In the genomic region with DNA sequence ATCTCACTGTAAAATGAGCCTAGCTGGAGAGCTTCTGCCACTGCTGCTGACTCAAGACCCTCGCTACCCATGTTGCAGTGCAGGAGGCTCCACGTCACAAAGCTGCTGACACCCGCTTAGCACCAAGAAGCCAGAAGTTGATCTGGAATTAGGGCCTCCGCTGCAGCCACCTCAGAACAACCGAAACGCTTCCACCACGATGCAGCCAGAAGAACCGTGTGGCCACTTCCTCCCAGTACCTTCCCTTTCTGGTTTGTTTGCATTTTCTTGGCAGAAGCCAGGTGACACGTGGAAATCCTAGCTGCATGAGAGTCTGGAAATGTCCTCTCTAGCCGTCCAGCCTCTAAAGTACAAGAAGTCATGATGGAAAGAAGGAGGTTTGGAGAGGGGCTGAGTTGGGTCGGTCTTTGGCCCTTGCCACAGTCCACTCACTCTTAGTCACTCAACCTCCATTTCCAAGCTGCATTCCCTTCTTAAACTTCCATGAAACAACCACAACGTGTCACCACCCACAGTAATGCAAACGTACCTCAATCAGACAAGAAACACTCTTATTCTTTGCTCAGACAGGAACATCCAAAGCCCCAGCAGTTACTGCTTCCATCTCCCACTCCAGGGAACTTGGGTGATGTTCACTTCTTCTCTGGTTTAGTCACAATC, we compare ENCODE assay signal across 29 cellular contexts. TPM values are rescaled to one million over a fixed set of nuclear protein-coding genes. Genes with fewer than 3 reads are reported as not detected.
DNase-seq lines count a peak whose midpoint lies in the region; ATAC-seq and TF ChIP-seq lines count a peak whose summit lies in the region.
"Had no signal": no experiment of that assay in that cellular context is flagged by ENCODE, and none has a peak within 500 bp of the region (broad histone marks: within the 10 kb centered on the region; RNA-seq: fewer than 3 reads in every experiment).

No MANE protein-coding gene starts in this region.

- H3K9me3 Mint-ChIP-seq in neural progenitor cell, result no peaks in the 10 kb centered on the region
- H3K9me3 Mint-ChIP-seq: activated CD4-positive, alpha-beta T cell treated with anti-CD3 and anti-CD28 coated beads, Interleukin-2, amount 10 ng/mL, durations not matched to agents 24 days and 14 days; stimulated activated effector memory CD8-positive, alpha-beta T cell treated with anti-CD3 and anti-CD28 coated beads, Interleukin-12 subunit alpha, Interleukin-12 subunit beta, amount 100 ng/mL, for 72 hours had no signal

- H3K9ac ChIP-seq in GM23248 (no peak overlapping the region), neural progenitor cell (no peak overlapping the region), neuronal stem cell (ENCODE audit: low read depth, low read length, poor library complexity) (no peak overlapping the region)

- TF ChIP-seq CTCF in choroid plexus epithelial cell (conservative IDR thresholded peaks at IDR 0.05; ENCODE audit: low read depth, low read length), result no peak
- no peak for TF ChIP-seq CTCF in neural progenitor cell (IDR thresholded peaks at IDR 0.05)

- no peaks in the 10 kb centered on the region for H3K79me2 ChIP-seq in GM23248 (ENCODE audit: insufficient read depth)
- no peaks in the 10 kb centered on the region for H3K79me2 ChIP-seq in neural progenitor cell (ENCODE audit: low read depth)

- no peak overlapping the region for H2BK12ac ChIP-seq in neuronal stem cell (ENCODE audit: low read length)

- no peak overlapping the region for H4K8ac ChIP-seq in neuronal stem cell (ENCODE audit: low read depth, low read length)

- H3K4me2 ChIP-seq in GM23248 (ENCODE audit: unreplicated experiment) (no peak overlapping the region), neural progenitor cell (no peak overlapping the region), neuronal stem cell (ENCODE audit: insufficient read depth, low read length, poor library complexity, severe bottlenecking) (no peak overlapping the region)

- H3K14ac ChIP-seq in neuronal stem cell (ENCODE audit: low read length), result no peak overlapping the region

- in situ Hi-C loops in GM23248 (cut with MboI), result no loop called here

- H2AFZ ChIP-seq in GM23248, result peak overlapping the region; percentile 61
- H2AFZ ChIP-seq in neural progenitor cell (replicated peaks), result peak overlapping the region; percentile 34
- H2AFZ ChIP-seq in neuronal stem cell (ENCODE audit: low read length), result no peak overlapping the region

- no peak overlapping the region for H3K27ac Mint-ChIP-seq in neural progenitor cell
- H3K27ac Mint-ChIP-seq: activated CD4-positive, alpha-beta T cell treated with anti-CD3 and anti-CD28 coated beads, Interleukin-2, amount 10 ng/mL, durations not matched to agents 24 days and 14 days; stimulated activated effector memory CD8-positive, alpha-beta T cell treated with anti-CD3 and anti-CD28 coated beads, Interleukin-12 subunit alpha, Interleukin-12 subunit beta, amount 100 ng/mL, for 72 hours had no signal

- no peak for ATAC-seq in HG02798 (IDR thresholded peaks at IDR 0.05; ENCODE audit: poor library complexity, unreplicated experiment)
- ATAC-seq: right lobe of liver; stimulated activated effector memory CD8-positive, alpha-beta T cell treated with anti-CD3 and anti-CD28 coated beads, Interleukin-12 subunit alpha, Interleukin-12 subunit beta, amount 100 ng/mL, for 72 hours had no signal

- H3K4me3 ChIP-seq in GM23248 (no peak overlapping the region), choroid plexus epithelial cell (ENCODE audit: low read depth, low read length) (no peak overlapping the region), neural progenitor cell (no peak overlapping the region), neuronal stem cell (ENCODE audit: low read length in 2 of 2) (no peak overlapping the region)
- H3K4me3 ChIP-seq: lung, right lobe of liver, upper lobe of left lung had no signal

- H4K91ac ChIP-seq in neuronal stem cell (ENCODE audit: low read depth, low read length, poor library complexity), result no peak overlapping the region

- H3K18ac ChIP-seq in neuronal stem cell (ENCODE audit: low read length), result no peak overlapping the region

- no peaks in the 10 kb centered on the region for H3K79me1 ChIP-seq in neuronal stem cell (ENCODE audit: low read depth, low read length)

- H3K27me3 ChIP-seq in GM23248 (replicated peaks; ENCODE audit: insufficient read depth) (no peaks in the 10 kb centered on the region), neural progenitor cell (peaks cover 13% of the 10 kb centered on the region), neuronal stem cell (ENCODE audit: control insufficient read depth in 3 of 3, insufficient read depth in 3 of 3, low read depth in 1 of 3, low read length in 3 of 3) (peaks cover 0 to 10% (median 0%) of the 10 kb centered on the region in 3 experiments)
- H3K27me3 ChIP-seq: right lobe of liver, upper lobe of left lung had no signal

- H3K4me3 Mint-ChIP-seq in neural progenitor cell, result no peak overlapping the region
- H3K4me3 Mint-ChIP-seq: activated CD4-positive, alpha-beta T cell treated with anti-CD3 and anti-CD28 coated beads, Interleukin-2, amount 10 ng/mL, durations not matched to agents 24 days and 14 days; stimulated activated effector memory CD8-positive, alpha-beta T cell treated with anti-CD3 and anti-CD28 coated beads, Interleukin-12 subunit alpha, Interleukin-12 subunit beta, amount 100 ng/mL, for 72 hours had no signal

- DNase-seq in GM23248, result peak; percentile 51
- DNase-seq in MV-4-11 (lab: John Stamatoyannopoulos, UW), result peak; percentile 47
- peak; percentile 16 for DNase-seq in choroid plexus epithelial cell (ENCODE audit: low read depth)
- DNase-seq in neural progenitor cell (ENCODE audit: low spot score), result no peak
- no peak for DNase-seq in neuronal stem cell (ENCODE audit: low spot score)
- no peak for DNase-seq in activated CD4-positive, alpha-beta T cell treated with anti-CD3 and anti-CD28 coated beads for 4 hours
- no peak for DNase-seq in COLO829 (ENCODE audit: low spot score)
- DNase-seq: activated CD4-positive, alpha-beta T cell treated with anti-CD3 and anti-CD28 coated beads, Interleukin-2, amount 10 ng/mL, durations not matched to agents 24 days and 14 days; activated T-cell treated with anti-CD3 and anti-CD28 coated beads, Interleukin-2, amount 50 U/mL, for 48 hours; C1 segment of cervical spinal cord; Calu3; DMS79 treated with DMSO at 0.1 percent for 48 hours; KG1; NCI-H146; NCI-H446; NCI-H82; right lobe of liver; stimulated activated CD4-positive, alpha-beta T cell treated with anti-CD3 and anti-CD28 coated beads, Interleukin-12 subunit alpha, Interleukin-12 subunit beta, amount 100 ng/mL, for 4 hours; stimulated activated CD4-positive, alpha-beta T cell treated with anti-CD3 and anti-CD28 coated beads, Interleukin-4, amount 100 ng/mL, for 24 hours; substantia nigra; upper lobe of left lung had no signal

- WGBS in GM23248 (ENCODE audit: low coverage in 1 of 2, low lambda C conversion rate in 2 of 2, missing lambda C conversion rate in 2 of 2), 2 experiments, result 68% methylated on average over 13 of the region's 13 CpGs
- WGBS in neuronal stem cell (ENCODE audit: extremely low coverage in 2 of 2, insufficient read length in 2 of 2, insufficient replicate concordance in 1 of 2), 2 donors, result no CpG with 5 or more reads among the region's 13 CpGs

- H3K4me1 ChIP-seq in GM23248 (ENCODE audit: insufficient read depth) (no peaks in the 10 kb centered on the region), neural progenitor cell (no peaks in the 10 kb centered on the region), neuronal stem cell (ENCODE audit: control insufficient read depth in 2 of 2, insufficient read depth in 1 of 2, low read depth in 1 of 2, low read length in 2 of 2) (peaks cover 0 to 3% of the 10 kb centered on the region in 2 donors)
- H3K4me1 ChIP-seq: right lobe of liver had no signal

- H3K27ac ChIP-seq in GM23248 (no peak overlapping the region), neural progenitor cell (no peak overlapping the region), neuronal stem cell (replicated peaks; ENCODE audit: low read length) (no peak overlapping the region)
- H3K27ac ChIP-seq: right lobe of liver, upper lobe of left lung, VCaP had no signal

- H3K27me3 Mint-ChIP-seq in neural progenitor cell (ENCODE audit: insufficient read depth, low read depth), result peaks cover 11% of the 10 kb centered on the region

- no peak overlapping the region for H3K23ac ChIP-seq in neuronal stem cell (ENCODE audit: low read depth, low read length, poor library complexity)

- H3K36me3 Mint-ChIP-seq in neural progenitor cell, result no peaks in the 10 kb centered on the region
- H3K36me3 Mint-ChIP-seq: stimulated activated effector memory CD8-positive, alpha-beta T cell treated with anti-CD3 and anti-CD28 coated beads, Interleukin-12 subunit alpha, Interleukin-12 subunit beta, amount 100 ng/mL, for 72 hours had no signal

- no peak overlapping the region for H3K4ac ChIP-seq in neuronal stem cell (ENCODE audit: low read length)

- H3K4me1 Mint-ChIP-seq in neural progenitor cell, result no peaks in the 10 kb centered on the region
- H3K4me1 Mint-ChIP-seq: stimulated activated effector memory CD8-positive, alpha-beta T cell treated with anti-CD3 and anti-CD28 coated beads, Interleukin-12 subunit alpha, Interleukin-12 subunit beta, amount 100 ng/mL, for 72 hours had no signal

- no peaks in the 10 kb centered on the region for H3K9me2 ChIP-seq in GM23248 (ENCODE audit: insufficient read depth)

- H4K20me1 ChIP-seq in GM23248 (ENCODE audit: insufficient read depth) (no peaks in the 10 kb centered on the region), neural progenitor cell (ENCODE audit: low read depth) (no peaks in the 10 kb centered on the region)

- H3F3A ChIP-seq in GM23248 (ENCODE audit: insufficient read depth), result 0 out of 2 replicates have a peak, but pooled peaks cover 5% of the 10 kb centered on the region
- H3F3A ChIP-seq in neural progenitor cell (ENCODE audit: low read depth), result no peaks in the 10 kb centered on the region

- H3K9me3 ChIP-seq in GM23248 (ENCODE audit: low read depth) (no peaks in the 10 kb centered on the region), neural progenitor cell (ENCODE audit: low read depth) (no peaks in the 10 kb centered on the region), neuronal stem cell (replicated peaks in 1 of 2; ENCODE audit: control insufficient read depth in 2 of 2, insufficient read depth in 1 of 2, low read depth in 1 of 2, low read length in 2 of 2) (no peaks in the 10 kb centered on the region)
- H3K9me3 ChIP-seq: right lobe of liver, upper lobe of left lung had no signal

- no peak overlapping the region for H2BK5ac ChIP-seq in neuronal stem cell (ENCODE audit: low read length)

- no peak overlapping the region for H2BK15ac ChIP-seq in neuronal stem cell (ENCODE audit: low read length)

- no peak overlapping the region for H2BK120ac ChIP-seq in neuronal stem cell (ENCODE audit: low read depth, low read length)

- H3K36me3 ChIP-seq in GM23248 (ENCODE audit: low read depth), result no peaks in the 10 kb centered on the region
- no peaks in the 10 kb centered on the region for H3K36me3 ChIP-seq in neural progenitor cell
- no peaks in the 10 kb centered on the region for H3K36me3 ChIP-seq in neuronal stem cell (replicated peaks in 1 of 2; ENCODE audit: control insufficient read depth in 2 of 2, insufficient read depth in 2 of 2, low read length in 2 of 2)
- H3K36me3 ChIP-seq: right lobe of liver, upper lobe of left lung had no signal

- no peak overlapping the region for H2AK5ac ChIP-seq in neuronal stem cell (ENCODE audit: low read depth, low read length)

RNA-seq across cellular contexts. Expression of a gene that starts 10.0 kb away (rescaled TPM):
- total RNA-seq in GM23248 (2014; rRNA removed; shearing (Covaris generic)), result 3.0 and 5.9 TPM in 2 replicates
- polyA plus RNA-seq in GM23248 (2016; fragmentation: Nextera tagmentation; extraction: Ambion mirVana), result 9.6 and 9.9 TPM in 2 replicates
- total RNA-seq in neural progenitor cell (ENCODE audit: low replicate concordance), result 0.64 and 0.96 TPM in 2 replicates
- polyA plus RNA-seq in neuronal stem cell (2013, experiment 1 of 2), result 0.29 TPM
- polyA plus RNA-seq in neuronal stem cell (2013, experiment 2 of 2), result 0.36 TPM
- total RNA-seq: activated CD4-positive, alpha-beta T cell treated with anti-CD3 and anti-CD28 coated beads, Interleukin-2, amount 10 ng/mL, durations not matched to agents 24 days and 14 days; chondrocyte; T-helper 2 cell treated with Interferon-gamma antibody and Interleukin-4, amounts not matched to agents 100 ng/mL and 5 ng/mL, for 36 hours had no signal
- polyA plus RNA-seq: neural cell had no signal

RNA-seq across cellular contexts. Expression of a gene that starts 26.5 kb away (rescaled TPM):
- total RNA-seq in GM23248 (2014; rRNA removed; shearing (Covaris generic)), result 0.11 TPM in 1 of 2 replicates, not detected in the other
- polyA plus RNA-seq in GM23248 (2016; fragmentation: Nextera tagmentation; extraction: Ambion mirVana), result 0.31 and 0.52 TPM in 2 replicates
- total RNA-seq in neural progenitor cell (ENCODE audit: low replicate concordance), result 0.09 TPM in 1 of 2 replicates, not detected in the other
- 1.6 TPM for polyA plus RNA-seq in neuronal stem cell (2013, experiment 1 of 2)
- polyA plus RNA-seq in neuronal stem cell (2013, experiment 2 of 2), result 1.5 TPM
- total RNA-seq: activated CD4-positive, alpha-beta T cell treated with anti-CD3 and anti-CD28 coated beads, Interleukin-2, amount 10 ng/mL, durations not matched to agents 24 days and 14 days; Calu3; endothelial cell of umbilical vein; T-helper 2 cell treated with Interferon-gamma antibody and Interleukin-4, amounts not matched to agents 100 ng/mL and 5 ng/mL, for 36 hours had no signal
- polyA plus RNA-seq: endothelial cell of umbilical vein had no signal

RNA-seq across cellular contexts. Expression of a gene that starts 54.4 kb away (rescaled TPM):
- total RNA-seq in GM23248 (2014; rRNA removed; shearing (Covaris generic)), result 141 and 151 TPM in 2 replicates
- 102 and 104 TPM in 2 replicates for polyA plus RNA-seq in GM23248 (2016; fragmentation: Nextera tagmentation; extraction: Ambion mirVana)
- total RNA-seq in neural progenitor cell (ENCODE audit: low replicate concordance), result 13.3 and 21.6 TPM in 2 replicates
- polyA plus RNA-seq in neuronal stem cell (2013, experiment 1 of 2), result 22.0 TPM
- 19.8 TPM for polyA plus RNA-seq in neuronal stem cell (2013, experiment 2 of 2)

Comparison
In these comparisons a context has a peak if more than half of its experiments do, and no peak if none do; other contexts are left out.
1. DNase-seq: peak in GM23248 (single experiment), MV-4-11 (single experiment) and choroid plexus epithelial cell (single experiment); none in neural progenitor cell (single experiment), neuronal stem cell (single experiment), activated CD4-positive, alpha-beta T cell treated with anti-CD3 and anti-CD28 coated beads for 4 hours (0 of 2) and COLO829 (single experiment).